21 cellular contexts compared by ENCODE assay signal in genomic region chr4:183337833-183338232, GRCh38. TPM values are rescaled to one million over a fixed set of nuclear protein-coding genes. Genes with fewer than 3 reads are reported as not detected.
A peak's percentile ranks its signal among the peaks of the same experiment; 100 is the strongest.
DNase-seq lines count a peak whose midpoint lies in the region; ATAC-seq, FAIRE-seq and TF ChIP-seq lines count a peak whose summit lies in the region.
"Had no signal": no experiment of that assay in that cellular context is flagged by ENCODE, and none has a peak within 500 bp of the region (broad histone marks: within the 10 kb centered on the region; RNA-seq: fewer than 3 reads in every experiment).

No MANE protein-coding gene starts in this region.

- intact Hi-C loops in pancreas (cut with DNase I) = no loop called here

- H3K4me3 ChIP-seq in NB4 (ENCODE audit: low read depth, low read length) (no peak overlapping the region), fibroblast of villous mesenchyme (ENCODE audit: low read depth, low read length) (no peak overlapping the region), pancreas (no peak overlapping the region)
- H3K4me3 ChIP-seq: lung, upper lobe of left lung had no signal

- no peak for FAIRE-seq in pancreas (lab: Jason Lieb, UNC)

- H3K36me3 ChIP-seq in pancreas = no peaks in the 10 kb centered on the region
- H3K36me3 ChIP-seq: upper lobe of left lung had no signal

- no peak overlapping the region for H3K27ac ChIP-seq in pancreas
- H3K27ac ChIP-seq: upper lobe of left lung had no signal

- H3K9me3 ChIP-seq in pancreas = no peaks in the 10 kb centered on the region
- H3K9me3 ChIP-seq: upper lobe of left lung had no signal

- H3K27me3 ChIP-seq in pancreas = no peaks in the 10 kb centered on the region
- H3K27me3 ChIP-seq: upper lobe of left lung had no signal

- peak; percentile 13 for DNase-seq in AG08395 (ENCODE audit: low spot score)
- peak; percentile 72 for DNase-seq in NB4 (ENCODE audit: low read depth)
- DNase-seq in fibroblast of villous mesenchyme (ENCODE audit: low read depth) = peak; percentile 13
- DNase-seq in pancreas = no peak
- DNase-seq in NCI-H524 treated with DMSO at 0.1 percent for 48 hours (lab: John Stamatoyannopoulos, UW) = no peak
- DNase-seq in NCI-H748 treated with DMSO at 0.1 percent for 48 hours (lab: John Stamatoyannopoulos, UW) = no peak
- DNase-seq: ACHN; activated CD4-positive, alpha-beta T cell treated with anti-CD3 and anti-CD28 coated beads for 36 hours; activated T-cell treated with anti-CD3 and anti-CD28 coated beads, Interleukin-2, amount 50 U/mL, for 24 hours; cortex of kidney; EL; KBM-7; NCI-H526 had no signal

- no peak for TF ChIP-seq POLR2A in NB4 (IDR thresholded peaks at IDR 0.05; ENCODE audit: extremely low read depth, insufficient read length)

- WGBS in pancreas, 2 donors = 57% methylated on average over 7 of the region's 7 CpGs

- TF ChIP-seq CTCF in NB4 (IDR thresholded peaks at IDR 0.05; ENCODE audit: low read depth, low read length) (no peak), fibroblast of villous mesenchyme (IDR thresholded peaks at IDR 0.05; ENCODE audit: insufficient read depth, low read depth, low read length) (no peak), pancreas (IDR thresholded peaks at IDR 0.05) (no peak)

- ATAC-seq in pancreas (peak in 3 of 4 donors; percentile 38 to 53 (median 41)), HG02938 (IDR thresholded peaks at IDR 0.05; ENCODE audit: unreplicated experiment) (no peak), HG03378 (IDR thresholded peaks at IDR 0.05; ENCODE audit: unreplicated experiment) (no peak)
- ATAC-seq: activated CD4-positive, alpha-beta T cell treated with anti-CD3 and anti-CD28 coated beads for 36 hours had no signal

- peaks cover 0 to 7% (median 0%) of the 10 kb centered on the region in 3 donors for H3K4me1 ChIP-seq in pancreas

RNA-seq across cellular contexts. Expression of gene CLDN24, which starts 15.6 kb away (rescaled TPM):
- not detected in 2 replicates for total RNA-seq in fibroblast of villous mesenchyme
- total RNA-seq in pancreas = not detected
- polyA plus RNA-seq in pancreas = not detected
- total RNA-seq: activated CD4-positive, alpha-beta T cell treated with anti-CD3 and anti-CD28 coated beads for 36 hours; kidney epithelial cell; lung; pulmonary artery endothelial cell; upper lobe of left lung had no signal
- polyA plus RNA-seq: CD14-positive monocyte had no signal

RNA-seq across cellular contexts. Expression of gene CLDN22, which starts 17.8 kb away (rescaled TPM):
- total RNA-seq in fibroblast of villous mesenchyme = under 0.01 TPM in 1 of 2 replicates, not detected in the other
- total RNA-seq in pancreas = not detected
- polyA plus RNA-seq in pancreas = under 1 TPM in 1 of 2 donors, not detected in 1; 0.02 TPM
- total RNA-seq: activated CD4-positive, alpha-beta T cell treated with anti-CD3 and anti-CD28 coated beads for 36 hours; kidney epithelial cell; pulmonary artery endothelial cell; subcutaneous adipose tissue had no signal
- polyA plus RNA-seq: CD14-positive monocyte had no signal

Comparison
In these comparisons a context has a peak if more than half of its experiments do, and no peak if none do; other contexts are left out.
1. DNase-seq: peak in AG08395 (single experiment), NB4 (single experiment) and fibroblast of villous mesenchyme (single experiment); none in pancreas (0 of 6), NCI-H524 treated with DMSO at 0.1 percent for 48 hours (single experiment) and NCI-H748 treated with DMSO at 0.1 percent for 48 hours (single experiment).
2. ATAC-seq: peak in pancreas (3 of 4); none in HG02938 (single experiment) and HG03378 (single experiment).